In genomic region chr13:91539458-91540156, GRCh38 we compare ENCODE assay signal across 19 cellular contexts.
DNase-seq lines count a peak whose midpoint lies in the region; ATAC-seq and TF ChIP-seq lines count a peak whose summit lies in the region.
"Had no signal": no experiment of that assay in that cellular context is flagged by ENCODE, and none has a peak within 500 bp of the region (broad histone marks: within the 10 kb centered on the region; RNA-seq: fewer than 3 reads in every experiment).

No MANE protein-coding gene starts in this region.

- peak overlapping the region; percentile 70 for H3K27ac ChIP-seq in 22Rv1
- H3K27ac ChIP-seq in VCaP = 0 out of 2 replicates have a peak overlapping the region, but pooled peaks have one; percentile 4
- no peak overlapping the region for H3K27ac ChIP-seq in neural progenitor cell
- H3K27ac ChIP-seq: GM23248, KMS-11, RWPE1 had no signal

- H3K27me3 ChIP-seq in neural progenitor cell = no peaks in the 10 kb centered on the region

- no peaks in the 10 kb centered on the region for H3F3A ChIP-seq in neural progenitor cell (ENCODE audit: low read depth)

- DNase-seq in left colon = no peak
- DNase-seq in neural progenitor cell (ENCODE audit: low spot score) = no peak
- no peak for DNase-seq in GF-D8 (lab: John Stamatoyannopoulos, UW)
- DNase-seq in SHP77 (lab: John Stamatoyannopoulos, UW) = no peak
- no peak for DNase-seq in activated effector memory CD4-positive, alpha-beta T cell treated with anti-CD3 and anti-CD28 coated beads, Interleukin-2, amount 50 U/mL, for 16 hours
- no peak for DNase-seq in activated effector memory CD4-positive, alpha-beta T cell treated with Interleukin-2 at 50 U/mL for 16 hours
- DNase-seq: C1 segment of cervical spinal cord; DMS79; GM23248; NCI-H1092; NCI-H1694; NCI-H2107; NCI-H345; NCI-H526 treated with DMSO at 0.1 percent for 48 hours; NK-92 treated with Interleukin-12 subunit alpha and Interleukin-12 subunit beta, amount 100 ng/mL, for 24 hours had no signal

- no peaks in the 10 kb centered on the region for H4K20me1 ChIP-seq in neural progenitor cell (ENCODE audit: low read depth)

- no peak overlapping the region for H3K4me3 Mint-ChIP-seq in neural progenitor cell

- H3K4me1 Mint-ChIP-seq in neural progenitor cell = peaks cover 16% of the 10 kb centered on the region

- H3K36me3 ChIP-seq in neural progenitor cell = no peaks in the 10 kb centered on the region

- no peak overlapping the region for H3K9ac ChIP-seq in neural progenitor cell
- H3K9ac ChIP-seq: GM23248, KMS-11 had no signal

- H3K79me2 ChIP-seq in neural progenitor cell (ENCODE audit: low read depth) = no peaks in the 10 kb centered on the region

- no peak overlapping the region for H3K4me2 ChIP-seq in neural progenitor cell
- H3K4me2 ChIP-seq: KMS-11 had no signal

- no peaks in the 10 kb centered on the region for H3K4me1 ChIP-seq in neural progenitor cell

- H3K9me3 ChIP-seq in neural progenitor cell (ENCODE audit: low read depth) = no peaks in the 10 kb centered on the region

- H3K27ac Mint-ChIP-seq in neural progenitor cell = peak overlapping the region; percentile 46

- peak; percentile 89 for ATAC-seq in left colon

- intact Hi-C loops in left colon (cut with DNase I, micrococcal nuclease) = no loop called here

- no peaks in the 10 kb centered on the region for H3K36me3 Mint-ChIP-seq in neural progenitor cell

- peak overlapping the region; percentile 64 for H2AFZ ChIP-seq in neural progenitor cell (replicated peaks)
- H2AFZ ChIP-seq: GM23248 had no signal

- no peak for TF ChIP-seq CTCF in 22Rv1 (IDR thresholded peaks at IDR 0.05)
- no peak for TF ChIP-seq CTCF in VCaP (conservative IDR thresholded peaks at IDR 0.05)
- TF ChIP-seq CTCF in neural progenitor cell (IDR thresholded peaks at IDR 0.05) = no peak

- no peaks in the 10 kb centered on the region for H3K27me3 Mint-ChIP-seq in neural progenitor cell (ENCODE audit: insufficient read depth, low read depth)

- H3K9me3 Mint-ChIP-seq in neural progenitor cell = no peaks in the 10 kb centered on the region

- H3K4me3 ChIP-seq in neural progenitor cell = no peak overlapping the region
- H3K4me3 ChIP-seq: GM23248 had no signal
